Comparison of ENCODE assay signal across 18 cellular contexts in genomic region chr17:1264196-1264595, GRCh38. TPM values are rescaled to one million over a fixed set of nuclear protein-coding genes. Genes with fewer than 3 reads are reported as not detected.
DNase-seq lines count a peak whose midpoint lies in the region; ATAC-seq and TF ChIP-seq lines count a peak whose summit lies in the region.
"Had no signal": no experiment of that assay in that cellular context is flagged by ENCODE, and none has a peak within 500 bp of the region (broad histone marks: within the 10 kb centered on the region; RNA-seq: fewer than 3 reads in every experiment).

No MANE protein-coding gene starts in this region.

- no peaks in the 10 kb centered on the region for H3K79me1 ChIP-seq in mesenchymal stem cell (replicated peaks; ENCODE audit: low read length, poor library complexity, severe bottlenecking)

- H3K18ac ChIP-seq in mesenchymal stem cell (ENCODE audit: low read depth in 1 of 2, low read length in 2 of 2), result no peak overlapping the region

- H3F3A ChIP-seq in smooth muscle cell (ENCODE audit: low read depth), result no peaks in the 10 kb centered on the region

- no peak overlapping the region for H2AK5ac ChIP-seq in mesenchymal stem cell (ENCODE audit: low read length, severe bottlenecking)

- no peak overlapping the region for H2BK15ac ChIP-seq in mesenchymal stem cell (ENCODE audit: low read depth, poor library complexity, severe bottlenecking)

- intact Hi-C loops in HCT116 (cut with micrococcal nuclease), result no loop called here

- H3K4me1 Mint-ChIP-seq in stimulated activated effector memory CD8-positive, alpha-beta T cell treated with anti-CD3 and anti-CD28 coated beads, Interleukin-12 subunit alpha, Interleukin-12 subunit beta, amount 100 ng/mL, for 72 hours, result peaks cover 14% of the 10 kb centered on the region

- H3K27ac ChIP-seq in HCT116 (ENCODE audit: low read depth, low read length), result no peak overlapping the region
- peak overlapping the region; percentile 20; the same call in 1 of the 2 replicates for H3K27ac ChIP-seq in RWPE1
- no peak overlapping the region for H3K27ac ChIP-seq in mesenchymal stem cell (ENCODE audit: low read length, poor library complexity, severe bottlenecking)
- H3K27ac ChIP-seq in smooth muscle cell (ENCODE audit: low read depth), result no peak overlapping the region
- H3K27ac ChIP-seq: GM23248 had no signal

- no peak overlapping the region for H2BK5ac ChIP-seq in mesenchymal stem cell (ENCODE audit: low read depth, low read length, poor library complexity, severe bottlenecking)

- CTCF ChIA-PET in HCT116 (lab: Charles Lee) (interaction anchor here (0.6 kb wide), 1 partner anchor 226 kb away, joined by 4 read pairs; no protein-coding TSS in a partner anchor), RWPE1 (lab: Yijun Ruan, JAX) (interaction anchor here (0.7 to 1.5 kb wide), 2 partner anchors 9 to 68 kb away, joined by 3 to 7 read pairs; no protein-coding TSS in a partner anchor)

- no peak overlapping the region for H3K9ac ChIP-seq in HCT116 (ENCODE audit: low read length)
- H3K9ac ChIP-seq in mesenchymal stem cell (ENCODE audit: low read length), result no peak overlapping the region
- H3K9ac ChIP-seq in smooth muscle cell (ENCODE audit: low read depth), result no peak overlapping the region
- H3K9ac ChIP-seq: GM23248 had no signal

- H3K27me3 ChIP-seq in HCT116 (ENCODE audit: insufficient read depth, low read length) (no peaks in the 10 kb centered on the region), mesenchymal stem cell (ENCODE audit: control insufficient read depth in 1 of 2, insufficient read depth in 1 of 2, low read length in 2 of 2) (peaks cover 0 to 3% of the 10 kb centered on the region in 2 experiments), smooth muscle cell (ENCODE audit: low read depth) (no peaks in the 10 kb centered on the region)

- H3K14ac ChIP-seq in mesenchymal stem cell (ENCODE audit: low read length in 2 of 2), result no peak overlapping the region

- H3K4me1 ChIP-seq in HCT116 (ENCODE audit: control insufficient read depth in 1 of 2, insufficient read depth in 2 of 2, low read length in 2 of 2), result peaks cover 37 to 55% of the 10 kb centered on the region in 2 experiments
- peaks cover 10% of the 10 kb centered on the region for H3K4me1 ChIP-seq in mesenchymal stem cell (ENCODE audit: control insufficient read depth, insufficient read depth, low read depth, low read length)
- H3K4me1 ChIP-seq in smooth muscle cell (ENCODE audit: low read depth), result no peaks in the 10 kb centered on the region

- no peak for ATAC-seq in HCT116
- ATAC-seq in stimulated activated effector memory CD8-positive, alpha-beta T cell treated with anti-CD3 and anti-CD28 coated beads, Interleukin-12 subunit alpha, Interleukin-12 subunit beta, amount 100 ng/mL, for 72 hours, result no peak
- ATAC-seq in GM19455 (IDR thresholded peaks at IDR 0.05; ENCODE audit: unreplicated experiment), result no peak
- ATAC-seq: SK-N-SH treated with all-trans-retinoic acid at 6 μM for 48 hours had no signal

- H3K23ac ChIP-seq in mesenchymal stem cell (ENCODE audit: low read length in 2 of 2), result no peak overlapping the region

- no peak for TF ChIP-seq POLR2A in HCT116 (IDR thresholded peaks at IDR 0.05; ENCODE audit: borderline replicate concordance, extremely low read depth, insufficient read depth, insufficient read length)

- TF ChIP-seq CTCF in HCT116 (IDR thresholded peaks at IDR 0.05 in 2 of 3, conservative IDR thresholded peaks at IDR 0.05 in 1 of 3; ENCODE audit: borderline replicate concordance in 1 of 3, insufficient read depth in 1 of 3, low read depth in 2 of 3, low read length in 2 of 3), result no peak
- no peak for TF ChIP-seq CTCF in RWPE1 (conservative IDR thresholded peaks at IDR 0.05; ENCODE audit: low read depth)
- no peak for TF ChIP-seq CTCF in smooth muscle cell (IDR thresholded peaks at IDR 0.05; ENCODE audit: borderline replicate concordance, insufficient read depth, poor library complexity, severe bottlenecking)

- POLR2A ChIA-PET in HCT116 (lab: Charles Lee), result no interaction called here
- POLR2A ChIA-PET in RWPE1 (lab: Yijun Ruan, JAX; ENCODE audit: low non-redundant PET), result interaction anchor here (0.6 kb wide), 1 partner anchor 287 kb away, joined by 3 read pairs; no protein-coding TSS in a partner anchor

- H3K4me2 ChIP-seq in HCT116 (ENCODE audit: low read length), result peak overlapping the region; percentile 40; the same call in 1 of the 2 replicates
- H3K4me2 ChIP-seq in mesenchymal stem cell (ENCODE audit: low read length, poor library complexity, severe bottlenecking), result no peak overlapping the region
- no peak overlapping the region for H3K4me2 ChIP-seq in smooth muscle cell

- H4K20me1 ChIP-seq in HCT116 (ENCODE audit: insufficient read depth) (no peaks in the 10 kb centered on the region), smooth muscle cell (ENCODE audit: low read depth) (no peaks in the 10 kb centered on the region)

- WGBS in mesenchymal stem cell, result 62% methylated on average over 9 of the region's 9 CpGs
- 64% methylated on average over 9 of the region's 9 CpGs for WGBS in smooth muscle cell (ENCODE audit: low lambda C conversion rate)

- no peaks in the 10 kb centered on the region for H3K9me2 ChIP-seq in HCT116 (ENCODE audit: insufficient read depth)

- no peaks in the 10 kb centered on the region for H3K9me3 ChIP-seq in HCT116 (ENCODE audit: control insufficient read depth in 1 of 2, insufficient read depth in 1 of 2, low read depth in 1 of 2, low read length in 2 of 2)
- H3K9me3 ChIP-seq in mesenchymal stem cell (ENCODE audit: control insufficient read depth, low read length), result no peaks in the 10 kb centered on the region
- no peaks in the 10 kb centered on the region for H3K9me3 ChIP-seq in smooth muscle cell (replicated peaks; ENCODE audit: low read depth)

- no peak overlapping the region for H4K91ac ChIP-seq in mesenchymal stem cell (ENCODE audit: low read length)

- H3K4me3 ChIP-seq in HCT116 (replicated peaks in 1 of 2; ENCODE audit: low read depth in 1 of 2, low read length in 2 of 2) (no peak overlapping the region), mesenchymal stem cell (ENCODE audit: insufficient read depth in 1 of 2, low read depth in 1 of 2, low read length in 2 of 2) (no peak overlapping the region), smooth muscle cell (no peak overlapping the region)
- H3K4me3 ChIP-seq: GM23248 had no signal

- peak overlapping the region; percentile 6 for H3K27ac Mint-ChIP-seq in stimulated activated effector memory CD8-positive, alpha-beta T cell treated with anti-CD3 and anti-CD28 coated beads, Interleukin-12 subunit alpha, Interleukin-12 subunit beta, amount 100 ng/mL, for 72 hours

- no peak overlapping the region for H3K4ac ChIP-seq in mesenchymal stem cell (ENCODE audit: low read depth in 1 of 2, low read length in 2 of 2)

- H3K9me3 Mint-ChIP-seq in stimulated activated effector memory CD8-positive, alpha-beta T cell treated with anti-CD3 and anti-CD28 coated beads, Interleukin-12 subunit alpha, Interleukin-12 subunit beta, amount 100 ng/mL, for 72 hours, result no peaks in the 10 kb centered on the region

- no TSS peak for BruUV-seq in HCT116 (replicated peaks; lab: Mats Ljungman, UMichigan)

- H2AFZ ChIP-seq in HCT116 (ENCODE audit: low read depth, low read length, poor library complexity, severe bottlenecking) (no peak overlapping the region), mesenchymal stem cell (ENCODE audit: low read depth, low read length) (no peak overlapping the region), smooth muscle cell (ENCODE audit: low read depth) (no peak overlapping the region)
- H2AFZ ChIP-seq: GM23248 had no signal

- no peak overlapping the region for H3K4me3 Mint-ChIP-seq in stimulated activated effector memory CD8-positive, alpha-beta T cell treated with anti-CD3 and anti-CD28 coated beads, Interleukin-12 subunit alpha, Interleukin-12 subunit beta, amount 100 ng/mL, for 72 hours

- no peak overlapping the region for H2BK12ac ChIP-seq in mesenchymal stem cell (ENCODE audit: low read length in 2 of 2)

- no peaks in the 10 kb centered on the region for H3K36me3 ChIP-seq in HCT116 (ENCODE audit: control insufficient read depth in 1 of 2, insufficient read depth in 2 of 2, low read length in 2 of 2)
- H3K36me3 ChIP-seq in mesenchymal stem cell (ENCODE audit: control insufficient read depth in 1 of 2, insufficient read depth in 2 of 2, low read depth in 1 of 2, low read length in 2 of 2), result no peaks in the 10 kb centered on the region
- H3K36me3 ChIP-seq in smooth muscle cell (ENCODE audit: low read depth), result no peaks in the 10 kb centered on the region

- DNase-seq in HCT116 (ENCODE audit: low read depth, low spot score), result no peak
- DNase-seq in RWPE1 (ENCODE audit: low spot score), result no peak
- no peak for DNase-seq in mesenchymal stem cell
- DNase-seq in stimulated activated effector memory CD8-positive, alpha-beta T cell treated with anti-CD3 and anti-CD28 coated beads, Interleukin-12 subunit alpha, Interleukin-12 subunit beta, amount 100 ng/mL, for 72 hours (ENCODE audit: low spot score in 2 of 2), result no peak
- DNase-seq in smooth muscle cell (lab: John Stamatoyannopoulos, UW; ENCODE audit: unreplicated experiment), result no peak
- no peak for DNase-seq in COLO668 (lab: John Stamatoyannopoulos, UW; ENCODE audit: unreplicated experiment)
- DNase-seq: C1 segment of cervical spinal cord, DND-41, GM23248, HCEC 1CT, NCI-H1694 treated with DMSO at 0.1 percent for 48 hours, NCI-H748 treated with DMSO at 0.1 percent for 48 hours, SIG-M5 had no signal

- no peaks in the 10 kb centered on the region for H3K79me2 ChIP-seq in HCT116 (ENCODE audit: insufficient read depth, low read length)
- no peaks in the 10 kb centered on the region for H3K79me2 ChIP-seq in smooth muscle cell (ENCODE audit: low read depth)

- H4K8ac ChIP-seq in mesenchymal stem cell (ENCODE audit: low read length), result peak overlapping the region; percentile 21

- RAD21 ChIA-PET in HCT116 (lab: Charles Lee; ENCODE audit: low non-redundant PET in 1 of 2, low total read pairs in 2 of 2, uncharacterized antibody in 2 of 2, unreplicated experiment in 2 of 2), result no interaction called here

- TF ChIP-seq RAD21 in HCT116 (IDR thresholded peaks at IDR 0.05; ENCODE audit: low read depth), result no peak

- H3K36me3 Mint-ChIP-seq in stimulated activated effector memory CD8-positive, alpha-beta T cell treated with anti-CD3 and anti-CD28 coated beads, Interleukin-12 subunit alpha, Interleukin-12 subunit beta, amount 100 ng/mL, for 72 hours, result no peaks in the 10 kb centered on the region

- no peak overlapping the region for H2BK120ac ChIP-seq in mesenchymal stem cell (ENCODE audit: low read depth, low read length)

TF ChIP-seq in HCT116, 20 proteins besides CTCF, POLR2A, EP300 and RAD21 (continues in another document):
- TF ChIP-seq POLR2AphosphoS5 (IDR thresholded peaks at IDR 0.05; ENCODE audit: low read depth, low read length) (no peak), SIN3A (IDR thresholded peaks at IDR 0.05; ENCODE audit: low read depth) (no peak)

RNA-seq across cellular contexts. Expression of gene BHLHA9, which starts 6.0 kb away (rescaled TPM):
- not detected for total RNA-seq in HCT116 (2021; ENCODE audit: unreplicated experiment)
- polyA plus RNA-seq in HCT116 (2012), result not detected in 2 replicates
- not detected for polyA plus RNA-seq in mesenchymal stem cell (2013, experiment 1 of 2)
- not detected for polyA plus RNA-seq in mesenchymal stem cell (2013, experiment 2 of 2)
- not detected in 2 replicates for total RNA-seq in smooth muscle cell
- polyA plus RNA-seq in smooth muscle cell, result not detected in 2 replicates
- total RNA-seq: G401, GM23248, NCI-H460, RPMI7951 had no signal
- polyA plus RNA-seq: GM23248 had no signal

RNA-seq across cellular contexts. Expression of gene TRARG1, which starts 15.3 kb away (rescaled TPM):
- total RNA-seq in HCT116 (2021; ENCODE audit: unreplicated experiment) (not detected), smooth muscle cell (not detected in 2 replicates)
- not detected in 2 replicates for polyA plus RNA-seq in HCT116 (2012)
- polyA plus RNA-seq in mesenchymal stem cell (2013, experiment 1 of 2), result not detected
- polyA plus RNA-seq in mesenchymal stem cell (2013, experiment 2 of 2), result not detected
- polyA plus RNA-seq in smooth muscle cell, result 0.09 TPM in 1 of 2 replicates, not detected in the other
- total RNA-seq: GM23248, NCI-H460, RPMI7951 had no signal
- polyA plus RNA-seq: GM23248 had no signal
